In the genomic region with DNA sequence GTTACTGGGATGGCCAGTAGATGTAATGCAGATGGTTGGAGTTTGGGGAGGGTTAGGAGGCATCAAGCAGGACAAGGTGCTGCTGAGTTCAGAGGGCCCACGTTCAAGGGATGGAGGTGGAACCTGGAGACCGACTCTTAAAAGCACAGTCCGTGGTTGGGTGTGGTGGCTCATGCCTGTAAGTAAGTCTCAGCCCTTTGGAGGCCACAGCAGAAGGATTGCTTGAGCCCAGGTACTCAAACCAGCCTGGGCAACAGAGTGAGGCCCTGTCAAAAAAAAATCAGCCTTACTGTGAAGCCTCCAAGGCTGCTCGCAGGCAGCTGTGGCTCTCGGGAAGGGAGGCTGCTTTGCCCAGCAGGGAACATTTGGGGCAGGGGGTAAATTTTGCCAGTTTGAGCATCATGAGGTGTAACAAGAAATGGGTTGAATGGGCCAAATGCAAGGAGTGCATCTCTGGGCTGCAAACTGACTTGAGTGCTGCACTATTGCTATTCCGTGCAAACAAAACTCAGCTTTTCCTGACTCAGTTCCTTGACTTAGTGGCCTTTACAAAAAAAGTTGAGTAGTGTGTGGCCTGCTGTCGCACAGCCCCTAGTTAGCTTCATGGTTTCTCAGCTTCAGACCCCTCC, we compare ENCODE assay signal across 18 cellular contexts. TPM values are rescaled to one million over a fixed set of nuclear protein-coding genes. Genes with fewer than 3 reads are reported as not detected.
DNase-seq lines count a peak whose midpoint lies in the region; ATAC-seq and TF ChIP-seq lines count a peak whose summit lies in the region.
"Had no signal": no experiment of that assay in that cellular context is flagged by ENCODE, and none has a peak within 500 bp of the region (broad histone marks: within the 10 kb centered on the region; RNA-seq: fewer than 3 reads in every experiment).

No MANE protein-coding gene starts in this region.

- no peak overlapping the region for H3K4me3 ChIP-seq in coronary artery
- H3K4me3 ChIP-seq in skin epidermis, result no peak overlapping the region

- no peak for DNase-seq in activated naive CD8-positive, alpha-beta T cell treated with anti-CD3 and anti-CD28 coated beads, Interleukin-2, amount 50 U/mL, for 24 hours
- DNase-seq in T-helper 17 cell (no peak), coronary artery (ENCODE audit: low spot score) (peak; percentile 53), NCI-H1930 (lab: John Stamatoyannopoulos, UW) (no peak), mucosa of gallbladder (ENCODE audit: low spot score) (no peak)
- DNase-seq in stimulated activated naive CD8-positive, alpha-beta T cell treated with anti-CD3 and anti-CD28 coated beads, Interleukin-15, amount 100 ng/mL, for 72 hours, result no peak
- DNase-seq: activated gamma-delta T cell treated with Interleukin-2 at 50 U/mL for 16 hours; COR-L47; left colon; NCI-H187 treated with DMSO at 0.1 percent for 48 hours; NCI-H345; stimulated activated CD4-positive, alpha-beta T cell treated with anti-CD3 and anti-CD28 coated beads, Interleukin-1b, Interleukin-23, amount 100 ng/mL, for 48 hours; stimulated activated naive B cell treated with anti-CD40 and anti-IgM and Interleukin-4, amounts not matched to agents 10 μg/mL and 1 μg/mL and 100 μg/mL, for 72 hours; WERI-Rb-1 had no signal

- no peaks in the 10 kb centered on the region for H3K27me3 Mint-ChIP-seq in activated naive CD8-positive, alpha-beta T cell
- no peaks in the 10 kb centered on the region for H3K27me3 Mint-ChIP-seq in activated naive CD8-positive, alpha-beta T cell treated with anti-CD3 and anti-CD28 coated beads, Interleukin-2, amount 50 U/mL, for 24 hours
- no peaks in the 10 kb centered on the region for H3K27me3 Mint-ChIP-seq in T-helper 17 cell
- H3K27me3 Mint-ChIP-seq in stimulated activated naive CD8-positive, alpha-beta T cell treated with anti-CD3 and anti-CD28 coated beads, Interleukin-15, amount 100 ng/mL, for 72 hours, result no peaks in the 10 kb centered on the region
- H3K27me3 Mint-ChIP-seq: stimulated activated naive B cell treated with anti-CD40 and anti-IgM and Interleukin-4, amounts not matched to agents 10 μg/mL and 1 μg/mL and 100 μg/mL, for 72 hours had no signal

- H3K4me1 Mint-ChIP-seq in activated naive CD8-positive, alpha-beta T cell (ENCODE audit: low read depth), result peaks cover 31% of the 10 kb centered on the region
- H3K4me1 Mint-ChIP-seq in activated naive CD8-positive, alpha-beta T cell treated with anti-CD3 and anti-CD28 coated beads, Interleukin-2, amount 50 U/mL, for 24 hours, result peaks cover 31% of the 10 kb centered on the region
- H3K4me1 Mint-ChIP-seq in T-helper 17 cell, result peaks cover 20% of the 10 kb centered on the region
- peaks cover 36% of the 10 kb centered on the region for H3K4me1 Mint-ChIP-seq in stimulated activated naive CD8-positive, alpha-beta T cell treated with anti-CD3 and anti-CD28 coated beads, Interleukin-15, amount 100 ng/mL, for 72 hours

- peaks cover 6% of the 10 kb centered on the region for H3K36me3 Mint-ChIP-seq in activated naive CD8-positive, alpha-beta T cell
- peaks cover 52% of the 10 kb centered on the region for H3K36me3 Mint-ChIP-seq in activated naive CD8-positive, alpha-beta T cell treated with anti-CD3 and anti-CD28 coated beads, Interleukin-2, amount 50 U/mL, for 24 hours (ENCODE audit: low read depth)
- peaks cover 13% of the 10 kb centered on the region for H3K36me3 Mint-ChIP-seq in T-helper 17 cell (ENCODE audit: low read depth)

- H3K9me3 ChIP-seq in T-helper 17 cell (ENCODE audit: control insufficient read depth, low read length, poor library complexity, severe bottlenecking), result no peaks in the 10 kb centered on the region

- no peak for ATAC-seq in activated naive CD8-positive, alpha-beta T cell treated with anti-CD3 and anti-CD28 coated beads, Interleukin-2, amount 50 U/mL, for 24 hours
- no peak for ATAC-seq in T-helper 17 cell
- no peak for ATAC-seq in stimulated activated naive CD8-positive, alpha-beta T cell treated with anti-CD3 and anti-CD28 coated beads, Interleukin-15, amount 100 ng/mL, for 72 hours
- ATAC-seq: left colon had no signal

- peak overlapping the region; percentile 64 for H3K27ac Mint-ChIP-seq in activated naive CD8-positive, alpha-beta T cell
- H3K27ac Mint-ChIP-seq in activated naive CD8-positive, alpha-beta T cell treated with anti-CD3 and anti-CD28 coated beads, Interleukin-2, amount 50 U/mL, for 24 hours, result no peak overlapping the region
- peak overlapping the region; percentile 92 for H3K27ac Mint-ChIP-seq in T-helper 17 cell
- peak overlapping the region in 1 of 2 donors; percentile 33 for H3K27ac Mint-ChIP-seq in stimulated activated naive CD8-positive, alpha-beta T cell treated with anti-CD3 and anti-CD28 coated beads, Interleukin-15, amount 100 ng/mL, for 72 hours

- peak overlapping the region; percentile 20 for H3K4me3 Mint-ChIP-seq in activated naive CD8-positive, alpha-beta T cell
- H3K4me3 Mint-ChIP-seq in activated naive CD8-positive, alpha-beta T cell treated with anti-CD3 and anti-CD28 coated beads, Interleukin-2, amount 50 U/mL, for 24 hours, result no peak overlapping the region
- no peak overlapping the region for H3K4me3 Mint-ChIP-seq in T-helper 17 cell
- no peak overlapping the region for H3K4me3 Mint-ChIP-seq in stimulated activated naive CD8-positive, alpha-beta T cell treated with anti-CD3 and anti-CD28 coated beads, Interleukin-15, amount 100 ng/mL, for 72 hours
- H3K4me3 Mint-ChIP-seq: nephron had no signal

- H3K27ac ChIP-seq in coronary artery (no peak overlapping the region), skin epidermis (peak overlapping the region in 13 of 21 experiments; percentile 2 to 72 (median 50))
- H3K27ac ChIP-seq: KMS-11, WERI-Rb-1 had no signal

- no peak for TF ChIP-seq CTCF in coronary artery (IDR thresholded peaks at IDR 0.05)

- H3K9me3 Mint-ChIP-seq in activated naive CD8-positive, alpha-beta T cell (ENCODE audit: low read depth), result no peaks in the 10 kb centered on the region
- no peaks in the 10 kb centered on the region for H3K9me3 Mint-ChIP-seq in activated naive CD8-positive, alpha-beta T cell treated with anti-CD3 and anti-CD28 coated beads, Interleukin-2, amount 50 U/mL, for 24 hours
- no peaks in the 10 kb centered on the region for H3K9me3 Mint-ChIP-seq in stimulated activated naive CD8-positive, alpha-beta T cell treated with anti-CD3 and anti-CD28 coated beads, Interleukin-15, amount 100 ng/mL, for 72 hours
- H3K9me3 Mint-ChIP-seq: nephron; stimulated activated naive B cell treated with anti-CD40 and anti-IgM and Interleukin-4, amounts not matched to agents 10 μg/mL and 1 μg/mL and 100 μg/mL, for 72 hours had no signal

RNA-seq across cellular contexts. Expression of gene ANAPC7, which starts 55.0 kb away (rescaled TPM):
- total RNA-seq in T-helper 17 cell (10 to 100 TPM; 40.1 to 42.6 TPM), mucosa of gallbladder (43.0 TPM)

Comparison
In these comparisons a context has a peak if more than half of its experiments do, and no peak if none do; other contexts are left out.
1. H3K27ac ChIP-seq: peak in skin epidermis (13 of 21); none in coronary artery (0 of 2).